ENCODE assay signal across 17 cellular contexts in the genomic region with DNA sequence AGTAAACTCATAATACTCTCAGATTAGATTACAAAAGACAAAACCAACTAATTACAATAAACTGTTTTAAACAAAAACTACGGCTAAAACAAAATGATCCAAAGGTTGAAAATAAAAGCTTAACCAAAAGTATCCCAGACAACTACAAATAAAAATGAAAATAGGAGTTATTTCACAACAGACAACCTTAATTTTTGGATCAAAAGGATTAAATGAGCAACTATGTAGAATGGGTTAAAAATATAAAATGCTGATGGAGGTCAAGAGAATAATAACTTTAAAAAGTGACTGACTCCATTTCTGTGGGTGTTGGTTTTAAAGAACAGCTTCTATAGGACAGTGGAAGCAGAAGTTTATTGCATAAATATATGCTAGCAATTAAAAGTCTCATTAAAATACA.
"Had no signal": no experiment of that assay in that cellular context is flagged by ENCODE, and none has a peak within 500 bp of the region (broad histone marks: within the 10 kb centered on the region; RNA-seq: fewer than 3 reads in every experiment).

No MANE protein-coding gene starts in this region.

- H3K9me3 ChIP-seq: colonic mucosa, esophagus squamous epithelium, left lung, pancreas, transverse colon, vagina had no signal

- H3K36me3 ChIP-seq: colonic mucosa, left lung, pancreas, transverse colon, vagina had no signal

- DNase-seq: activated CD8-positive, alpha-beta memory T cell treated with anti-CD3 and anti-CD28 coated beads, Interleukin-2, amount 50 U/mL, for 48 hours; amniotic stem cell; colonic mucosa; esophagus squamous epithelium; hippocampal formation; left lung; naive B cell; pancreas; stimulated activated CD4-positive, alpha-beta T cell treated with anti-CD3 and anti-CD28 coated beads, Interleukin-15, amount 100 ng/mL, for 24 hours; stimulated activated CD4-positive, alpha-beta T cell treated with anti-CD3 and anti-CD28 coated beads, Interleukin-4, amount 100 ng/mL, for 1 hour; stimulated activated naive CD4-positive, alpha-beta T cell treated with Interleukin-2 at 50 U/mL for 16 hours; substantia nigra; transverse colon had no signal

- H3K27ac ChIP-seq: colonic mucosa, esophagus squamous epithelium, left lung, pancreas, vagina had no signal

- H3K27me3 Mint-ChIP-seq: activated naive CD8-positive, alpha-beta T cell; naive B cell had no signal

- H3K27me3 ChIP-seq: colonic mucosa, esophagus squamous epithelium, left lung, pancreas, transverse colon, vagina had no signal

- H3K4me3 ChIP-seq: colonic mucosa, esophagus squamous epithelium, left lung, pancreas, transverse colon, vagina had no signal

- H3K4me3 Mint-ChIP-seq: naive B cell had no signal

- H3K9me3 Mint-ChIP-seq: naive B cell had no signal

- ATAC-seq: activated CD4-positive, CD25-positive, alpha-beta regulatory T cell treated with anti-CD3 and anti-CD28 coated beads, Interleukin-2, amount 50 U/mL, for 24 hours; left lung; pancreas; SK-N-SH treated with all-trans-retinoic acid at 6 μM for 48 hours had no signal

- H3K4me1 ChIP-seq: colonic mucosa had no signal
